ENCODE assay signal across 8 cellular contexts in the genomic region with DNA sequence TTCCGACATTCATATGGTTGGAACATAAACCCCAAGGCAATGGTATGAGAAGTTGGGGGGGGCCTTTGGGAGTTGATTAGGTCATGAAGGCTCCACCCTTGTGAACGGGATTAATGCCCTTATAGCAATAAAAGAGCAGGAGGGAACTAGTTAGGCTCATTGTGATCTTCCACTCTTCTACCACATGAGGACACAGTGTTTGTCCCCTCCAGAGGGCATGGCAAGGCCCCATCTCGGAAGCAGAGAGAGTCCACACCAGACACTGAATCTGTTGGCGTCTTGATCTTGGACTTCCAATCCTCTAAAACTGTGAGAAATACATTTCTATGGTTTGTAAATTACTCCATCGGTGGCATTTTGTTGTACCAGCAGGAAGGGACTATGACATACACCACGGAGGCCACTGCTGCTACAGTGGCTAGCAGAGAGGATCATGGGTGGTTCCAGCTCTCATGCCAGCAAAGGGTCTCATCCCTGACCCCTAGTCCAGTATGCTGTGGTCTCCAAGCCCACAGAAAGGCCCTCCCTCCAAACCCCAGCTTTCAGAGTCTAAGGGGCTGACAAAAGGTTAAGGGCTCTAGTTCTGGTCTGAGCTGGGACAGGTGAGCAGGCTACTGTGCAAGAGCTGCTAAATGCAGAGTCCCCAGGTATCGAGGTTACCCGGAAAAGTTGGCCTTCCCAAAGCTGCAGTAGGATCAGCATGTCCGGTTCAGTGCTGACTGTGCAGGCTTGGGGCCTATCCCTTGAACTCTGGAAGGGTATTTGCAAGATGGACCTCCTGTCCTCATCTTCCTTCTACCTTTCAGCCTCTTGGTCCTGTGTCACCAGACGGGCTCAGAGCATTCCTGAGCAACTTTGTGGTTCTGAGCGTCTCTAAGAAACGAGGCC. TPM values are rescaled to one million over a fixed set of nuclear protein-coding genes. Genes with fewer than 3 reads are reported as not detected.
DNase-seq lines count a peak whose midpoint lies in the region; ATAC-seq and TF ChIP-seq lines count a peak whose summit lies in the region.

No MANE protein-coding gene starts in this region.

- peak; percentile 36 for DNase-seq in activated naive CD4-positive, alpha-beta T cell treated with anti-CD3 and anti-CD28 coated beads, Interleukin-2, amount 10 ng/mL, durations not matched to agents 7 days and 5 days
- no peak for DNase-seq in activated naive CD4-positive, alpha-beta T cell (lab: John Stamatoyannopoulos, UW)
- DNase-seq in adrenal gland (peak in 4 of 7 donors; percentile 5 to 54 (median 14)), mesenchymal stem cell (no peak), tibial nerve (ENCODE audit: low spot score in 2 of 2) (no peak)

- H2BK120ac ChIP-seq in mesenchymal stem cell (ENCODE audit: low read depth, low read length) = peak overlapping the region; percentile 36

- H2AK5ac ChIP-seq in mesenchymal stem cell (ENCODE audit: low read length, severe bottlenecking) = peak overlapping the region; percentile 95

- H3K36me3 Mint-ChIP-seq in activated naive CD4-positive, alpha-beta T cell treated with anti-CD3 and anti-CD28 coated beads, Interleukin-2, amount 10 ng/mL, durations not matched to agents 7 days and 5 days = peaks cover 76% of the 10 kb centered on the region

- no peak overlapping the region for H3K4me2 ChIP-seq in mesenchymal stem cell (ENCODE audit: low read length, poor library complexity, severe bottlenecking)

- H3K9me3 ChIP-seq in adrenal gland (replicated peaks in 1 of 3) (no peaks in the 10 kb centered on the region), mesenchymal stem cell (ENCODE audit: control insufficient read depth, low read length) (no peaks in the 10 kb centered on the region), tibial nerve (no peaks in the 10 kb centered on the region)

- TF ChIP-seq POLR2A in adrenal gland (IDR thresholded peaks at IDR 0.05) = no peak
- no peak for TF ChIP-seq POLR2A in tibial nerve (IDR thresholded peaks at IDR 0.05)

- TF ChIP-seq CTCF in adrenal gland (IDR thresholded peaks at IDR 0.05) = no peak
- TF ChIP-seq CTCF in tibial nerve (IDR thresholded peaks at IDR 0.05) = no peak

- peaks cover 5% of the 10 kb centered on the region for H3K27me3 Mint-ChIP-seq in activated naive CD4-positive, alpha-beta T cell treated with anti-CD3 and anti-CD28 coated beads, Interleukin-2, amount 10 ng/mL, durations not matched to agents 7 days and 5 days

- ATAC-seq in HG02885 (IDR thresholded peaks at IDR 0.05; ENCODE audit: poor library complexity, unreplicated experiment) (no peak), HG02870 (IDR thresholded peaks at IDR 0.05; ENCODE audit: unreplicated experiment) (no peak), HG02571 (IDR thresholded peaks at IDR 0.05; ENCODE audit: unreplicated experiment) (no peak)

- H3K4me3 Mint-ChIP-seq in activated naive CD4-positive, alpha-beta T cell treated with anti-CD3 and anti-CD28 coated beads, Interleukin-2, amount 10 ng/mL, durations not matched to agents 7 days and 5 days = peak overlapping the region; percentile 48

- peak overlapping the region; percentile 87 for H4K91ac ChIP-seq in mesenchymal stem cell (ENCODE audit: low read length)

- intact Hi-C loops in adrenal gland (cut with DNase I) = no loop called here

- WGBS in adrenal gland, 4 donors = 75 to 84% (median 82%) methylated on average over 10 to 12 of the region's 12 CpGs
- WGBS in mesenchymal stem cell = 87% methylated on average over 12 of the region's 12 CpGs
- 74 to 81% methylated on average over 12 of the region's 12 CpGs for WGBS in tibial nerve, 2 donors

- peak overlapping the region; percentile 89 to 98 for H2BK12ac ChIP-seq in mesenchymal stem cell (ENCODE audit: low read length in 2 of 2)

- peak overlapping the region; percentile 31 for H2BK15ac ChIP-seq in mesenchymal stem cell (ENCODE audit: low read depth, poor library complexity, severe bottlenecking)

- H3K36me3 ChIP-seq in adrenal gland (replicated peaks in 1 of 2) (no peaks in the 10 kb centered on the region), mesenchymal stem cell (ENCODE audit: control insufficient read depth in 1 of 2, insufficient read depth in 2 of 2, low read depth in 1 of 2, low read length in 2 of 2) (peaks cover 3 to 9% of the 10 kb centered on the region in 2 experiments), tibial nerve (no peaks in the 10 kb centered on the region)

- H3K4me3 ChIP-seq in adrenal gland (no peak overlapping the region), mesenchymal stem cell (ENCODE audit: insufficient read depth in 1 of 2, low read depth in 1 of 2, low read length in 2 of 2) (peak overlapping the region in 1 of 2 experiments; percentile 66), tibial nerve (peak overlapping the region in 2 of 4 donors; percentile 14 to 21)

- peak overlapping the region; percentile 83 to 90 for H3K4ac ChIP-seq in mesenchymal stem cell (ENCODE audit: low read depth in 1 of 2, low read length in 2 of 2)

- H3K9me3 Mint-ChIP-seq in activated naive CD4-positive, alpha-beta T cell treated with anti-CD3 and anti-CD28 coated beads, Interleukin-2, amount 10 ng/mL, durations not matched to agents 7 days and 5 days = no peaks in the 10 kb centered on the region

- H3K27ac Mint-ChIP-seq in activated naive CD4-positive, alpha-beta T cell treated with anti-CD3 and anti-CD28 coated beads, Interleukin-2, amount 10 ng/mL, durations not matched to agents 7 days and 5 days = peak overlapping the region; percentile 89

- H3K14ac ChIP-seq in mesenchymal stem cell (ENCODE audit: low read length in 2 of 2) = peak overlapping the region in 1 of 2 experiments; percentile 88

- CTCF ChIA-PET in activated naive CD4-positive, alpha-beta T cell treated with anti-CD3 and anti-CD28 coated beads, Interleukin-2, amount 10 ng/mL, durations not matched to agents 7 days and 5 days (lab: Charles Lee) = interaction anchor here (0.8 to 12.4 kb wide), 5 partner anchors 15 to 199 kb away, joined by 3 to 271 read pairs (median 5); no protein-coding TSS in a partner anchor

- no peaks in the 10 kb centered on the region for H3K27me3 ChIP-seq in adrenal gland
- H3K27me3 ChIP-seq in mesenchymal stem cell (ENCODE audit: control insufficient read depth in 1 of 2, insufficient read depth in 1 of 2, low read length in 2 of 2) = no peaks in the 10 kb centered on the region
- H3K27me3 ChIP-seq in tibial nerve = no peaks in the 10 kb centered on the region

- H3K9ac ChIP-seq in mesenchymal stem cell (ENCODE audit: low read length) = peak overlapping the region; percentile 94

- H3K27ac ChIP-seq in adrenal gland = peak overlapping the region; percentile 42 to 88 (median 54)
- peak overlapping the region; percentile 97 for H3K27ac ChIP-seq in mesenchymal stem cell (ENCODE audit: low read length, poor library complexity, severe bottlenecking)
- peak overlapping the region; percentile 70 to 94 (median 84) for H3K27ac ChIP-seq in tibial nerve

- no peak overlapping the region for H2AFZ ChIP-seq in mesenchymal stem cell (ENCODE audit: low read depth, low read length)

- H3K4me1 Mint-ChIP-seq in activated naive CD4-positive, alpha-beta T cell treated with anti-CD3 and anti-CD28 coated beads, Interleukin-2, amount 10 ng/mL, durations not matched to agents 7 days and 5 days = peaks cover 100% of the 10 kb centered on the region

- H3K4me1 ChIP-seq in adrenal gland (replicated peaks in 1 of 2) = peaks cover 38 to 65% of the 10 kb centered on the region in 2 donors
- peaks cover 47% of the 10 kb centered on the region for H3K4me1 ChIP-seq in mesenchymal stem cell (ENCODE audit: control insufficient read depth, insufficient read depth, low read depth, low read length)
- H3K4me1 ChIP-seq in tibial nerve = peaks cover 7 to 95% (median 64%) of the 10 kb centered on the region in 4 donors

- H3K18ac ChIP-seq in mesenchymal stem cell (ENCODE audit: low read depth in 1 of 2, low read length in 2 of 2) = peak overlapping the region; percentile 60 to 89

- no peaks in the 10 kb centered on the region for H3K79me1 ChIP-seq in mesenchymal stem cell (replicated peaks; ENCODE audit: low read length, poor library complexity, severe bottlenecking)

- peak overlapping the region; percentile 97 for H2BK5ac ChIP-seq in mesenchymal stem cell (ENCODE audit: low read depth, low read length, poor library complexity, severe bottlenecking)

- no peak for TF ChIP-seq EP300 in tibial nerve (IDR thresholded peaks at IDR 0.05)

- no peak overlapping the region for H4K8ac ChIP-seq in mesenchymal stem cell (ENCODE audit: low read length)

- H3K23ac ChIP-seq in mesenchymal stem cell (ENCODE audit: low read length in 2 of 2) = no peak overlapping the region

RNA-seq across cellular contexts. Expression of a gene that starts 12.2 kb away (rescaled TPM):
- total RNA-seq in adrenal gland = 1 to 10 TPM in 1 of 8 donors, under 1 TPM in 5, not detected in 2; 0.14 to 1.0 (median 0.49) TPM
- under 1 TPM; 0.11 to 0.40 (median 0.30) TPM for polyA plus RNA-seq in adrenal gland
- 0.08 TPM for polyA plus RNA-seq in mesenchymal stem cell (2013, experiment 1 of 2)
- 0.14 TPM for polyA plus RNA-seq in mesenchymal stem cell (2013, experiment 2 of 2)
- 1 to 10 TPM in 1 of 4 donors, not detected in 3; 1.5 TPM for total RNA-seq in tibial nerve

RNA-seq across cellular contexts. Expression of a gene that starts 51.6 kb away (rescaled TPM):
- under 1 TPM in 3 of 8 donors, not detected in 5; 0.11 to 0.32 (median 0.14) TPM for total RNA-seq in adrenal gland
- polyA plus RNA-seq in adrenal gland = under 1 TPM in 2 of 3 donors, not detected in 1; 0.07 to 0.08 TPM
- polyA plus RNA-seq in mesenchymal stem cell (2013, experiment 1 of 2) = not detected
- 0.12 TPM for polyA plus RNA-seq in mesenchymal stem cell (2013, experiment 2 of 2)
- total RNA-seq in tibial nerve = under 1 TPM in 1 of 4 donors, not detected in 3; 0.30 TPM

Comparison
In these comparisons a context has a peak if more than half of its experiments do, and no peak if none do; other contexts are left out.
1. DNase-seq: peak in activated naive CD4-positive, alpha-beta T cell treated with anti-CD3 and anti-CD28 coated beads, Interleukin-2, amount 10 ng/mL, durations not matched to agents 7 days and 5 days (single experiment) and adrenal gland (4 of 7); none in activated naive CD4-positive, alpha-beta T cell (0 of 4), mesenchymal stem cell (single experiment) and tibial nerve (0 of 2).
2. Peak in every context shown above with its lines, with median percentiles within 50 percentile points of each other: H3K27ac ChIP-seq.